Comparison of ENCODE assay signal across 16 cellular contexts in genomic region chr5:143537056-143537455, GRCh38.
"Had no signal": no experiment of that assay in that cellular context is flagged by ENCODE, and none has a peak within 500 bp of the region (broad histone marks: within the 10 kb centered on the region; RNA-seq: fewer than 3 reads in every experiment).

No MANE protein-coding gene starts in this region.

- H3K4me3 Mint-ChIP-seq: activated CD8-positive, alpha-beta memory T cell treated with anti-CD3 and anti-CD28 coated beads, Interleukin-2, amount 10 ng/mL, durations not matched to agents 7 days and 5 days; activated naive CD8-positive, alpha-beta T cell treated with anti-CD3 and anti-CD28 coated beads for 36 hours; activated T-cell treated with anti-CD3 and anti-CD28 coated beads, Interleukin-2, amount 50 U/mL, for 24 hours; naive B cell; T-helper 1 cell treated with Interleukin-12 subunit alpha and Interleukin-12 subunit beta and Interleukin-4 antibody, amounts not matched to agents 30 μg/mL and 1 μg/mL, for 36 hours had no signal

- H3K27ac Mint-ChIP-seq: activated CD8-positive, alpha-beta memory T cell treated with anti-CD3 and anti-CD28 coated beads, Interleukin-2, amount 10 ng/mL, durations not matched to agents 7 days and 5 days; activated naive CD8-positive, alpha-beta T cell treated with anti-CD3 and anti-CD28 coated beads for 36 hours; activated T-cell treated with anti-CD3 and anti-CD28 coated beads, Interleukin-2, amount 50 U/mL, for 24 hours; T-helper 1 cell treated with Interleukin-12 subunit alpha and Interleukin-12 subunit beta and Interleukin-4 antibody, amounts not matched to agents 30 μg/mL and 1 μg/mL, for 36 hours had no signal

- H3K27ac ChIP-seq: cardiac muscle cell, parathyroid adenoma, transverse colon had no signal

- H3K4me1 Mint-ChIP-seq: activated CD8-positive, alpha-beta memory T cell treated with anti-CD3 and anti-CD28 coated beads, Interleukin-2, amount 10 ng/mL, durations not matched to agents 7 days and 5 days; activated naive CD8-positive, alpha-beta T cell treated with anti-CD3 and anti-CD28 coated beads for 36 hours; naive B cell had no signal

- H3K36me3 Mint-ChIP-seq: activated naive CD8-positive, alpha-beta T cell treated with anti-CD3 and anti-CD28 coated beads for 36 hours; naive B cell had no signal

- H3K79me2 ChIP-seq: parathyroid adenoma had no signal

- H3K27me3 ChIP-seq: cardiac muscle cell, transverse colon had no signal

- H3K9ac ChIP-seq: parathyroid adenoma had no signal

- ATAC-seq: activated CD8-positive, alpha-beta memory T cell treated with anti-CD3 and anti-CD28 coated beads, Interleukin-2, amount 10 ng/mL, durations not matched to agents 7 days and 5 days had no signal

- H3K4me3 ChIP-seq: cardiac muscle cell, skin epidermis, transverse colon had no signal

- DNase-seq: activated CD4-positive, alpha-beta T cell treated with anti-CD3 and anti-CD28 coated beads, Interleukin-2, amount 50 U/mL, for 48 hours; activated CD8-positive, alpha-beta memory T cell treated with anti-CD3 and anti-CD28 coated beads, Interleukin-2, amount 10 ng/mL, durations not matched to agents 7 days and 5 days; activated gamma-delta T cell; activated naive CD8-positive, alpha-beta T cell treated with anti-CD3 and anti-CD28 coated beads for 36 hours; activated T-cell treated with anti-CD3 and anti-CD28 coated beads, Interleukin-2, amount 50 U/mL, for 24 hours; anterior cingulate cortex; midbrain; naive B cell; retina; transverse colon had no signal

- H3K9me3 ChIP-seq: transverse colon had no signal

- H2AFZ ChIP-seq: parathyroid adenoma had no signal

- H3K4me1 ChIP-seq: parathyroid adenoma, transverse colon had no signal

- FAIRE-seq: colon, TTC549 had no signal

- H3K27me3 Mint-ChIP-seq: activated CD8-positive, alpha-beta memory T cell treated with anti-CD3 and anti-CD28 coated beads, Interleukin-2, amount 10 ng/mL, durations not matched to agents 7 days and 5 days; activated naive CD8-positive, alpha-beta T cell treated with anti-CD3 and anti-CD28 coated beads for 36 hours; naive B cell had no signal

- H3K36me3 ChIP-seq: cardiac muscle cell, transverse colon had no signal
